In genomic region chr18:12839526-12840196, GRCh38 we compare ENCODE assay signal across 8 cellular contexts. TPM values are rescaled to one million over a fixed set of nuclear protein-coding genes. Genes with fewer than 3 reads are reported as not detected.
DNase-seq lines count a peak whose midpoint lies in the region; ATAC-seq and TF ChIP-seq lines count a peak whose summit lies in the region.

No MANE protein-coding gene starts in this region.

- no peak overlapping the region for H3K56ac ChIP-seq in mesendoderm (ENCODE audit: low read length)

- H3K27ac ChIP-seq in ACC112 (ENCODE audit: low read depth, low read length) = peak overlapping the region; percentile 94
- peak overlapping the region; percentile 92 for H3K27ac ChIP-seq in foreskin keratinocyte
- H3K27ac ChIP-seq in mesendoderm (ENCODE audit: low read depth, low read length) = no peak overlapping the region

- no peak overlapping the region for H2AK5ac ChIP-seq in mesendoderm (ENCODE audit: low read length)

- no peak overlapping the region for H3K18ac ChIP-seq in mesendoderm (ENCODE audit: low read length)

- DNase-seq in T-helper 22 cell (ENCODE audit: low read depth) (peak; percentile 8), foreskin keratinocyte (no peak), stromal cell of bone marrow (ENCODE audit: low read depth) (peak; percentile 36), mesendoderm (no peak)
- no peak for DNase-seq in activated effector memory CD4-positive, alpha-beta T cell treated with anti-CD3 and anti-CD28 coated beads, Interleukin-2, amount 50 U/mL, for 16 hours

- no peak overlapping the region for H2BK15ac ChIP-seq in mesendoderm (replicated peaks; ENCODE audit: low read depth)

- H2BK5ac ChIP-seq in mesendoderm (ENCODE audit: low read length) = no peak overlapping the region

- H3K27me3 ChIP-seq in ACC112 (ENCODE audit: insufficient read depth, low read length) (no peaks in the 10 kb centered on the region), foreskin keratinocyte (no peaks in the 10 kb centered on the region), mesendoderm (ENCODE audit: insufficient read depth, low read length, poor library complexity) (no peaks in the 10 kb centered on the region)

- no peak overlapping the region for H2BK120ac ChIP-seq in mesendoderm (ENCODE audit: low read depth, low read length)

- H4K8ac ChIP-seq in mesendoderm (ENCODE audit: low read depth, low read length) = no peak overlapping the region

- H3K36me3 ChIP-seq in ACC112 (ENCODE audit: insufficient read depth, low read length) (peaks cover 3% of the 10 kb centered on the region; the same call in 1 of the 2 replicates), mesendoderm (ENCODE audit: control insufficient read depth, insufficient read depth, low read length) (peaks cover 3% of the 10 kb centered on the region)

- no peak for TF ChIP-seq CTCF in foreskin keratinocyte (conservative IDR thresholded peaks at IDR 0.05)

- no CpG with 5 or more reads among the region's 1 CpG for whole genome bisulfite sequencing in mesendoderm (ENCODE audit: extremely low coverage, insufficient coverage, low lambda C conversion rate)

- peaks cover 14% of the 10 kb centered on the region for H3K79me1 ChIP-seq in mesendoderm (ENCODE audit: low read length)

- H4K5ac ChIP-seq in mesendoderm (ENCODE audit: low read length) = no peak overlapping the region

- H3K23ac ChIP-seq in mesendoderm (ENCODE audit: low read length) = no peak overlapping the region

- H2AFZ ChIP-seq in ACC112 (ENCODE audit: low read length, unreplicated experiment) = no peak overlapping the region

- no peak overlapping the region for H3K9ac ChIP-seq in mesendoderm (ENCODE audit: low read length)

- peak; percentile 80 for ATAC-seq in GM19035 (IDR thresholded peaks at IDR 0.05; ENCODE audit: unreplicated experiment)
- peak; percentile 63 for ATAC-seq in HG03139 (IDR thresholded peaks at IDR 0.05; ENCODE audit: unreplicated experiment)
- no peak for ATAC-seq in foreskin keratinocyte

- H3K4me2 ChIP-seq in mesendoderm (ENCODE audit: low read length) = no peak overlapping the region

- peaks cover 34% of the 10 kb centered on the region for H3K4me1 ChIP-seq in ACC112 (ENCODE audit: control insufficient read depth, insufficient read depth, low read length, unreplicated experiment)
- H3K4me1 ChIP-seq in foreskin keratinocyte = peaks cover 38% of the 10 kb centered on the region
- peaks cover 2% of the 10 kb centered on the region for H3K4me1 ChIP-seq in mesendoderm (ENCODE audit: control insufficient read depth, low read depth, low read length)

- H3K4ac ChIP-seq in mesendoderm (ENCODE audit: low read depth, low read length) = no peak overlapping the region

- peak overlapping the region; percentile 28; the same call in 1 of the 2 replicates for H3K4me3 ChIP-seq in ACC112 (ENCODE audit: low read depth, low read length)
- no peak overlapping the region for H3K4me3 ChIP-seq in mesendoderm (ENCODE audit: low read length)

- H3K79me2 ChIP-seq in ACC112 (ENCODE audit: control insufficient read depth, insufficient read depth, low read length, unreplicated experiment) (peaks cover 35% of the 10 kb centered on the region), mesendoderm (ENCODE audit: control insufficient read depth, insufficient read depth, low read length) (peaks cover 25% of the 10 kb centered on the region)

RNA-seq across cellular contexts. Expression of gene PTPN2, which starts 44.4 kb away (rescaled TPM):
- total RNA-seq in foreskin keratinocyte = 42.0 and 44.5 TPM in 2 replicates
- polyA plus RNA-seq in foreskin keratinocyte = 24.2 and 33.5 TPM in 2 replicates
- 53.1 TPM for polyA plus RNA-seq in mesendoderm (2013, experiment 1 of 2)
- 50.1 TPM for polyA plus RNA-seq in mesendoderm (2013, experiment 2 of 2)

Comparison
In these comparisons a context has a peak if more than half of its experiments do, and no peak if none do; other contexts are left out.
1. DNase-seq: peak in T-helper 22 cell (single experiment) and stromal cell of bone marrow (single experiment); none in foreskin keratinocyte (0 of 2), mesendoderm (single experiment) and activated effector memory CD4-positive, alpha-beta T cell treated with anti-CD3 and anti-CD28 coated beads, Interleukin-2, amount 50 U/mL, for 16 hours (single experiment).